In the genomic region with DNA sequence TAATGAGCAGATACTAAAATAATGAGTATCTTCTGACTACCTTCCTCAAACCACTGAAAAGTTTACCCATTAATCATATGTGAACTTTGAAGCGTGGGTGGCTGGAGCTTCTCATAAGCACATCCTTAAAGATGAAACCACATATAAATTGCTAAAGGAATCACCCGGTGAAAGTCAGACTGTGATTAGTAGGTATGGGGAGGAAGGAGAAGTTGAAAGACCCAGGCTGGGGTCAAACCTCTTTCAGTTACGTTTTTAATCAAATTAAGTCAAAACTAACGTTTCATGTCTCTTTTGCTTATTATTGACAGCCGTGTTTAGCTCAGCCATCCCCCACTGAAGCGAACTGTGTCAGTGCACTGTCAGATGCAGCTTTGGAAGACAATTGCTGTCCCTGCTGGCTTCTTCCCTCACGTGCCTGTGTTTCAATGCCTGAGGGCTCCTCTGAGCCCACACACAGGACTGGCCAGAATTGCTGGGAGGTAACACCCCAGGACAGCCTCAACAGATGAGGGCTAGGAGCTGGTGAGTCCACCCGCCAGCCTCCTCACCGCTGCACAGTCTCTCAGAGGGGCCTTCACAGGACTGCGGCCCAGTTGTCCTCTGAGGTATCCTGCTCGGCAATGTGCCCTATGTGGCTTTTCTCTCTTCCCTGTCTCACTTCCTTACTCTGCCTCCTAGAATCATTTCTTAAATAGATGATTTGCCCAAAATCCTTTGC, we compare ENCODE assay signal across 8 cellular contexts. TPM values are rescaled to one million over a fixed set of nuclear protein-coding genes. Genes with fewer than 3 reads are reported as not detected.
DNase-seq lines count a peak whose midpoint lies in the region; ATAC-seq and TF ChIP-seq lines count a peak whose summit lies in the region.

No MANE protein-coding gene starts in this region.

- H3K79me1 ChIP-seq in IMR-90 (ENCODE audit: low read depth in 1 of 2, low read length in 2 of 2) = no peaks in the 10 kb centered on the region

- no peak overlapping the region for H3K23ac ChIP-seq in IMR-90 (ENCODE audit: low read depth, low read length)

- no peaks in the 10 kb centered on the region for H3K36me3 ChIP-seq in IMR-90 (ENCODE audit: control insufficient read depth, insufficient read depth, low read length)
- H3K36me3 ChIP-seq in lower lobe of right lung = no peaks in the 10 kb centered on the region
- H3K36me3 ChIP-seq in vagina = no peaks in the 10 kb centered on the region

- no peaks in the 10 kb centered on the region for H3K9me3 ChIP-seq in IMR-90 (ENCODE audit: control insufficient read depth, insufficient read depth, low read length)
- H3K9me3 ChIP-seq in lower lobe of right lung = no peaks in the 10 kb centered on the region
- H3K9me3 ChIP-seq in vagina = no peaks in the 10 kb centered on the region

- no peak overlapping the region for H3K56ac ChIP-seq in IMR-90 (ENCODE audit: extremely low read depth, insufficient read depth, low read length)

- no peak overlapping the region for H2BK15ac ChIP-seq in IMR-90 (ENCODE audit: low read depth, low read length)

- TF ChIP-seq POLR2A in IMR-90 (IDR thresholded peaks at IDR 0.05; ENCODE audit: low read depth, low read length) = no peak
- TF ChIP-seq POLR2A in vagina (IDR thresholded peaks at IDR 0.05) = no peak

- no peaks in the 10 kb centered on the region for H3K9me1 ChIP-seq in IMR-90 (ENCODE audit: insufficient read depth, low read length)

- POLR2A ChIA-PET in IMR-90 (lab: Charles Lee; ENCODE audit: unreplicated experiment) = interaction anchor here (0.6 kb wide), 1 partner anchor 18 kb away, joined by 3 read pairs; no protein-coding TSS in a partner anchor

- H2BK5ac ChIP-seq in IMR-90 (ENCODE audit: low read depth, low read length, poor library complexity, severe bottlenecking) = no peak overlapping the region

- no peak overlapping the region for H2BK20ac ChIP-seq in IMR-90 (ENCODE audit: low read depth, low read length)

- no peak overlapping the region for H2BK120ac ChIP-seq in IMR-90 (ENCODE audit: low read depth, low read length)

- no peak overlapping the region for H3K18ac ChIP-seq in IMR-90 (ENCODE audit: low read depth, low read length)

- no peaks in the 10 kb centered on the region for H4K20me1 ChIP-seq in IMR-90 (ENCODE audit: insufficient read depth, low read length)

- no peak overlapping the region for H4K5ac ChIP-seq in IMR-90 (ENCODE audit: low read depth, low read length)

- H2AFZ ChIP-seq in IMR-90 (replicated peaks; ENCODE audit: low read length, poor library complexity) = peak overlapping the region; percentile 49

- H2AK9ac ChIP-seq in IMR-90 (replicated peaks; ENCODE audit: low read depth, low read length, poor library complexity) = no peak overlapping the region

- dilution Hi-C loops in IMR-90 (cut with HindIII; ENCODE audit: low sequenced_read_pairs, unreplicated experiment) = no loop called here

- DNase-seq in GM10266 (ENCODE audit: extremely low spot score) (peak; percentile 79), IMR-90 (peak; percentile 52), lower lobe of right lung (no peak), vagina (ENCODE audit: extremely low spot score in 2 of 2) (no peak), globus pallidus (ENCODE audit: low spot score) (no peak), NCI-H748 treated with DMSO at 0.1 percent for 48 hours (lab: John Stamatoyannopoulos, UW) (no peak)
- DNase-seq in activated CD8-positive, alpha-beta memory T cell treated with anti-CD3 and anti-CD28 coated beads, Interleukin-2, amount 50 U/mL, for 24 hours (ENCODE audit: extremely low read depth) = peak; percentile 40

- WGBS in IMR-90 (ENCODE audit: extremely low coverage in 2 of 2, insufficient read length in 1 of 2), 2 experiments = 38% methylated on average over 6 of the region's 11 CpGs; no CpG with 5 or more reads in 1 of the 2 experiments

- H3K4me1 ChIP-seq in IMR-90 (ENCODE audit: control insufficient read depth, insufficient read depth, low read length) (peaks cover 3% of the 10 kb centered on the region), lower lobe of right lung (peaks cover 16% of the 10 kb centered on the region), vagina (peaks cover 17% of the 10 kb centered on the region)

- H4K91ac ChIP-seq in IMR-90 (ENCODE audit: insufficient read depth, low read depth, low read length) = no peak overlapping the region

- no peak overlapping the region for H2AK5ac ChIP-seq in IMR-90 (ENCODE audit: low read depth, low read length)

- ATAC-seq in GM21528 (IDR thresholded peaks at IDR 0.05; ENCODE audit: low FRiP score, unreplicated experiment) (peak; percentile 76), IMR-90 (ENCODE audit: low read depth) (peak; percentile 54), lower lobe of right lung (peak; percentile 62 to 64)

- peaks cover 3% of the 10 kb centered on the region; the same call in 1 of the 2 replicates for H3K27me3 ChIP-seq in IMR-90 (ENCODE audit: control insufficient read depth, insufficient read depth, low read length)
- no peaks in the 10 kb centered on the region for H3K27me3 ChIP-seq in lower lobe of right lung (ENCODE audit: low read depth)
- no peaks in the 10 kb centered on the region for H3K27me3 ChIP-seq in vagina

- no TSS peak for BruUV-seq in IMR-90 (replicated peaks; lab: Mats Ljungman, UMichigan)

- no peak overlapping the region for H3K4ac ChIP-seq in IMR-90 (ENCODE audit: low read depth, low read length)

- intact Hi-C loops in IMR-90 (cut with micrococcal nuclease) = no loop called here
- intact Hi-C loops in lower lobe of right lung (cut with DNase I) = no loop called here
- intact Hi-C loops in vagina (cut with DNase I) = no loop called here

- H3K4me3 ChIP-seq in IMR-90 (ENCODE audit: insufficient read depth, low read depth, low read length) = no peak overlapping the region
- H3K4me3 ChIP-seq in lower lobe of right lung = no peak overlapping the region
- H3K4me3 ChIP-seq in vagina = no peak overlapping the region

- H4K8ac ChIP-seq in IMR-90 (ENCODE audit: low read depth in 2 of 2, low read length in 2 of 2) = no peak overlapping the region

- H3K4me2 ChIP-seq in IMR-90 (ENCODE audit: low read depth, low read length) = no peak overlapping the region

- no peak for TF ChIP-seq RAD21 in IMR-90 (IDR thresholded peaks at IDR 0.05; ENCODE audit: low read length)

- CTCF ChIA-PET in IMR-90 (lab: Yijun Ruan, JAX) = no interaction called here

- H3K9ac ChIP-seq in IMR-90 (ENCODE audit: low read depth, low read length) = no peak overlapping the region

- no peak overlapping the region for H3K14ac ChIP-seq in IMR-90 (replicated peaks; ENCODE audit: low read depth, low read length)

- in situ Hi-C loops in IMR-90 (cut with MboI; ENCODE audit: low sequenced_read_pairs) = no loop called here

- H3K27ac ChIP-seq in IMR-90 (ENCODE audit: insufficient read depth, low read length) (no peak overlapping the region), lower lobe of right lung (peak overlapping the region; percentile 54), vagina (peak overlapping the region; percentile 21)

- TF ChIP-seq CTCF in GM10266 (IDR thresholded peaks at IDR 0.05; ENCODE audit: control insufficient read depth, insufficient read depth, low read depth, missing control alignments) = no peak
- no peak for TF ChIP-seq CTCF in IMR-90 (conservative IDR thresholded peaks at IDR 0.05; ENCODE audit: low read depth, low read length)
- TF ChIP-seq CTCF in lower lobe of right lung (IDR thresholded peaks at IDR 0.05) = no peak
- TF ChIP-seq CTCF in vagina (IDR thresholded peaks at IDR 0.05) = no peak

TF ChIP-seq in IMR-90, 13 proteins besides CTCF, POLR2A, EP300 and RAD21:
- TF ChIP-seq CEBPB (IDR thresholded peaks at IDR 0.05; ENCODE audit: low read depth, low read length) (no peak), BHLHE40 (IDR thresholded peaks at IDR 0.05; ENCODE audit: low read depth, low read length) (peak; percentile 68)

RNA-seq across cellular contexts. Expression of gene SH3BP5, which starts 29.3 kb away (rescaled TPM):
- total RNA-seq in IMR-90 (2012; rRNA removed) (14.0 and 14.2 TPM in 2 replicates), lower lobe of right lung (106 TPM), vagina (78.6 TPM)
- 22.3 and 23.5 TPM in 2 replicates for polyA plus RNA-seq in IMR-90 (2012; rRNA removed)
- polyA plus RNA-seq in IMR-90 (2012; cell fraction: cytosol; rRNA removed) = 20.8 and 23.4 TPM in 2 replicates
- 18.9 and 31.2 TPM in 2 replicates for polyA plus RNA-seq in IMR-90 (2012; cell fraction: nucleus; rRNA removed; ENCODE audit: low replicate concordance)

Comparison
In these comparisons a context has a peak if more than half of its experiments do, and no peak if none do; other contexts are left out.
1. DNase-seq: peak in GM10266 (single experiment), IMR-90 (single experiment) and activated CD8-positive, alpha-beta memory T cell treated with anti-CD3 and anti-CD28 coated beads, Interleukin-2, amount 50 U/mL, for 24 hours (single experiment); none in lower lobe of right lung (single experiment), vagina (0 of 2), globus pallidus (single experiment) and NCI-H748 treated with DMSO at 0.1 percent for 48 hours (single experiment).
2. Peak in every context shown above with its lines, with median percentiles within 50 percentile points of each other: ATAC-seq.